ENCODE assay signal across 17 cellular contexts in genomic region chr6:9507136-9507895, GRCh38.
DNase-seq lines count a peak whose midpoint lies in the region; ATAC-seq and TF ChIP-seq lines count a peak whose summit lies in the region.
"Had no signal": no experiment of that assay in that cellular context is flagged by ENCODE, and none has a peak within 500 bp of the region (broad histone marks: within the 10 kb centered on the region; RNA-seq: fewer than 3 reads in every experiment).

No MANE protein-coding gene starts in this region.

- intact Hi-C loops in activated CD4-positive, alpha-beta T cell treated with anti-CD3 and anti-CD28 coated beads, Interleukin-2, amount 10 ng/mL, durations not matched to agents 24 days and 14 days (cut with micrococcal nuclease), result no loop called here
- intact Hi-C loops in prostate gland (cut with DNase I), result no loop called here

- no peaks in the 10 kb centered on the region for H3K9me3 ChIP-seq in prostate gland
- H3K9me3 ChIP-seq: BLaER1, Caco-2 had no signal

- TF ChIP-seq POLR2A in prostate gland (IDR thresholded peaks at IDR 0.05), result no peak

- peak; percentile 57 for ATAC-seq in HG03432 (IDR thresholded peaks at IDR 0.05; ENCODE audit: unreplicated experiment)

- H3K27ac ChIP-seq in prostate gland, result no peak overlapping the region
- H3K27ac ChIP-seq: BLaER1 had no signal

- H3K4me1 ChIP-seq in prostate gland (replicated peaks), result no peaks in the 10 kb centered on the region
- H3K4me1 ChIP-seq: BLaER1 had no signal

- WGBS in prostate gland, result 92% methylated on average over 6 of the region's 6 CpGs

- H3K36me3 ChIP-seq in prostate gland, result no peaks in the 10 kb centered on the region
- H3K36me3 ChIP-seq: BLaER1 had no signal

- H3K36me3 Mint-ChIP-seq in activated CD4-positive, alpha-beta T cell treated with anti-CD3 and anti-CD28 coated beads, Interleukin-2, amount 10 ng/mL, durations not matched to agents 24 days and 14 days (ENCODE audit: low read depth), result no peaks in the 10 kb centered on the region
- H3K36me3 Mint-ChIP-seq: CD8-positive, alpha-beta memory T cell had no signal

- H3K27me3 ChIP-seq in prostate gland (replicated peaks; ENCODE audit: insufficient read depth), result no peaks in the 10 kb centered on the region
- H3K27me3 ChIP-seq: BLaER1 had no signal

- H3K4me3 ChIP-seq in prostate gland, result no peak overlapping the region
- H3K4me3 ChIP-seq: BLaER1 had no signal

- H3K27ac Mint-ChIP-seq in activated CD4-positive, alpha-beta T cell treated with anti-CD3 and anti-CD28 coated beads, Interleukin-2, amount 10 ng/mL, durations not matched to agents 24 days and 14 days, result no peak overlapping the region
- H3K27ac Mint-ChIP-seq: CD8-positive, alpha-beta memory T cell had no signal

- no peaks in the 10 kb centered on the region for H3K27me3 Mint-ChIP-seq in activated CD4-positive, alpha-beta T cell treated with anti-CD3 and anti-CD28 coated beads, Interleukin-2, amount 10 ng/mL, durations not matched to agents 24 days and 14 days
- H3K27me3 Mint-ChIP-seq: CD8-positive, alpha-beta memory T cell had no signal

- peak; percentile 18 for DNase-seq in activated CD4-positive, alpha-beta T cell treated with anti-CD3 and anti-CD28 coated beads, Interleukin-2, amount 10 ng/mL, durations not matched to agents 24 days and 14 days
- DNase-seq in activated CD4-positive, alpha-beta T cell treated with anti-CD3 and anti-CD28 coated beads for 4 hours, result no peak
- DNase-seq in iris pigment epithelial cell (ENCODE audit: low read depth) (peak; percentile 29), NCI-H524 (lab: John Stamatoyannopoulos, UW) (no peak), NCI-H748 treated with DMSO at 0.1 percent for 48 hours (lab: John Stamatoyannopoulos, UW) (no peak), NCI-H2029 treated with DMSO at 0.1 percent for 48 hours (lab: John Stamatoyannopoulos, UW) (no peak), prostate gland (ENCODE audit: low spot score) (no peak)
- DNase-seq: 8988T; AML-193; Caco-2; CD8-positive, alpha-beta memory T cell; DMS53; HCEC 1CT; HFFc6; IMR-90 had no signal

- no peaks in the 10 kb centered on the region for H3K9me3 Mint-ChIP-seq in activated CD4-positive, alpha-beta T cell treated with anti-CD3 and anti-CD28 coated beads, Interleukin-2, amount 10 ng/mL, durations not matched to agents 24 days and 14 days

- no peak for TF ChIP-seq CTCF in prostate gland (IDR thresholded peaks at IDR 0.05)

- H3K4me3 Mint-ChIP-seq in activated CD4-positive, alpha-beta T cell treated with anti-CD3 and anti-CD28 coated beads, Interleukin-2, amount 10 ng/mL, durations not matched to agents 24 days and 14 days, result no peak overlapping the region
- H3K4me3 Mint-ChIP-seq: CD8-positive, alpha-beta memory T cell; HFFc6 had no signal

- no peaks in the 10 kb centered on the region for H3K4me1 Mint-ChIP-seq in activated CD4-positive, alpha-beta T cell treated with anti-CD3 and anti-CD28 coated beads, Interleukin-2, amount 10 ng/mL, durations not matched to agents 24 days and 14 days
- H3K4me1 Mint-ChIP-seq: CD8-positive, alpha-beta memory T cell had no signal

Comparison
In these comparisons a context has a peak if more than half of its experiments do, and no peak if none do; other contexts are left out.
1. DNase-seq: peak in activated CD4-positive, alpha-beta T cell treated with anti-CD3 and anti-CD28 coated beads, Interleukin-2, amount 10 ng/mL, durations not matched to agents 24 days and 14 days (single experiment) and iris pigment epithelial cell (single experiment); none in activated CD4-positive, alpha-beta T cell treated with anti-CD3 and anti-CD28 coated beads for 4 hours (0 of 2), NCI-H524 (0 of 2), NCI-H748 treated with DMSO at 0.1 percent for 48 hours (single experiment), NCI-H2029 treated with DMSO at 0.1 percent for 48 hours (single experiment) and prostate gland (single experiment).